In the genomic region with DNA sequence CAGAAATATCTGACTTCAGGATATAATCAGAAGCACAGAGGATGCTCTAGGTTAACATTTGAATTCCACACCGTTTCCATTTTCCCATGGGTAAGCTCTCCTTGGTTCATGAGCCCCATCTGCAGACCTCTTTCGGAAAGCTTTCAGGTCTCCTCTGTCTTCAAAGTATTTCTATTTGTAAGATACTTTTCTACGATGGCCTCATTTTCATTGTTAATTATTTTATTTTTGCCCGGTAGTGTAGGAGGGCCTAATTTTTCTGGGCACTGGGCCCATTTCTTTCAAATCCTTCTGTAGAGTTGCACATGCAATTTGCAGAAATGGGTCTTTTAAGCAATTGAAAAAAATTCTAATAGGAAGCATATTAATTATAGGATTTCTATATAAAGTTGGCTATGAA, we compare ENCODE assay signal across 1 cellular context.
TF ChIP-seq lines count a peak whose summit lies in the region.

No MANE protein-coding gene starts in this region.

TF ChIP-seq in SK-N-SH, 30 proteins besides CTCF, POLR2A, EP300 and RAD21:
- TF ChIP-seq, protein P1, sequence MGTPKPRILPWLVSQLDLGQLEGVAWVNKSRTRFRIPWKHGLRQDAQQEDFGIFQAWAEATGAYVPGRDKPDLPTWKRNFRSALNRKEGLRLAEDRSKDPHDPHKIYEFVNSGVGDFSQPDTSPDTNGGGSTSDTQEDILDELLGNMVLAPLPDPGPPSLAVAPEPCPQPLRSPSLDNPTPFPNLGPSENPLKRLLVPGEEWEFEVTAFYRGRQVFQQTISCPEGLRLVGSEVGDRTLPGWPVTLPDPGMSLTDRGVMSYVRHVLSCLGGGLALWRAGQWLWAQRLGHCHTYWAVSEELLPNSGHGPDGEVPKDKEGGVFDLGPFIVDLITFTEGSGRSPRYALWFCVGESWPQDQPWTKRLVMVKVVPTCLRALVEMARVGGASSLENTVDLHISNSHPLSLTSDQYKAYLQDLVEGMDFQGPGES (IDR thresholded peaks at IDR 0.05; ENCODE audit: low read depth, low read length) = no peak
- TF ChIP-seq EZH2phosphoT487 (IDR thresholded peaks at IDR 0.05; ENCODE audit: borderline replicate concordance, low read depth) = no peak
- no peak for TF ChIP-seq GATA2 (CRISPR knock-in tag; IDR thresholded peaks at IDR 0.05)
- no peak for TF ChIP-seq TAF1 (IDR thresholded peaks at IDR 0.05; ENCODE audit: borderline replicate concordance, low read depth, low read length)
- TF ChIP-seq NFIC (IDR thresholded peaks at IDR 0.05; ENCODE audit: borderline replicate concordance) = no peak
- TF ChIP-seq, protein P2, sequence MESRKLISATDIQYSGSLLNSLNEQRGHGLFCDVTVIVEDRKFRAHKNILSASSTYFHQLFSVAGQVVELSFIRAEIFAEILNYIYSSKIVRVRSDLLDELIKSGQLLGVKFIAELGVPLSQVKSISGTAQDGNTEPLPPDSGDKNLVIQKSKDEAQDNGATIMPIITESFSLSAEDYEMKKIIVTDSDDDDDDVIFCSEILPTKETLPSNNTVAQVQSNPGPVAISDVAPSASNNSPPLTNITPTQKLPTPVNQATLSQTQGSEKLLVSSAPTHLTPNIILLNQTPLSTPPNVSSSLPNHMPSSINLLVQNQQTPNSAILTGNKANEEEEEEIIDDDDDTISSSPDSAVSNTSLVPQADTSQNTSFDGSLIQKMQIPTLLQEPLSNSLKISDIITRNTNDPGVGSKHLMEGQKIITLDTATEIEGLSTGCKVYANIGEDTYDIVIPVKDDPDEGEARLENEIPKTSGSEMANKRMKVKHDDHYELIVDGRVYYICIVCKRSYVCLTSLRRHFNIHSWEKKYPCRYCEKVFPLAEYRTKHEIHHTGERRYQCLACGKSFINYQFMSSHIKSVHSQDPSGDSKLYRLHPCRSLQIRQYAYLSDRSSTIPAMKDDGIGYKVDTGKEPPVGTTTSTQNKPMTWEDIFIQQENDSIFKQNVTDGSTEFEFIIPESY (IDR thresholded peaks at IDR 0.05; ENCODE audit: borderline replicate concordance, low read depth) = no peak
- no peak for TF ChIP-seq SIN3A (IDR thresholded peaks at IDR 0.05; ENCODE audit: borderline replicate concordance, low read depth, low read length)
- TF ChIP-seq, protein P3, sequence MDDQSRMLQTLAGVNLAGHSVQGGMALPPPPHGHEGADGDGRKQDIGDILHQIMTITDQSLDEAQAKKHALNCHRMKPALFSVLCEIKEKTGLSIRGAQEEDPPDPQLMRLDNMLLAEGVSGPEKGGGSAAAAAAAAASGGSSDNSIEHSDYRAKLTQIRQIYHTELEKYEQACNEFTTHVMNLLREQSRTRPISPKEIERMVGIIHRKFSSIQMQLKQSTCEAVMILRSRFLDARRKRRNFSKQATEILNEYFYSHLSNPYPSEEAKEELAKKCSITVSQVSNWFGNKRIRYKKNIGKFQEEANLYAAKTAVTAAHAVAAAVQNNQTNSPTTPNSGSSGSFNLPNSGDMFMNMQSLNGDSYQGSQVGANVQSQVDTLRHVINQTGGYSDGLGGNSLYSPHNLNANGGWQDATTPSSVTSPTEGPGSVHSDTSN (IDR thresholded peaks at IDR 0.05) = no peak
- TF ChIP-seq CHD2 (IDR thresholded peaks at IDR 0.05; ENCODE audit: low read length, partially characterized antibody) = no peak
